Comparison of ENCODE assay signal across 27 cellular contexts in genomic region chr1:96367791-96368190, GRCh38.
"Had no signal": no experiment of that assay in that cellular context is flagged by ENCODE, and none has a peak within 500 bp of the region (broad histone marks: within the 10 kb centered on the region; RNA-seq: fewer than 3 reads in every experiment).

No MANE protein-coding gene starts in this region.

- FAIRE-seq: astrocyte had no signal

- ATAC-seq: activated CD8-positive, alpha-beta T cell treated with anti-CD3 and anti-CD28 coated beads, Interleukin-2, amount 10 ng/mL, durations not matched to agents 7 days and 5 days; activated naive CD4-positive, alpha-beta T cell treated with anti-CD3 and anti-CD28 coated beads, Interleukin-2, amount 50 U/mL, for 72 hours; activated naive CD8-positive, alpha-beta T cell treated with anti-CD3 and anti-CD28 coated beads, Interleukin-2, amount 50 U/mL, for 24 hours had no signal

- H3K36me3 ChIP-seq: brain microvascular endothelial cell, Peyer's patch, SJCRH30, WERI-Rb-1 had no signal

- H3K27ac Mint-ChIP-seq: activated CD8-positive, alpha-beta T cell treated with anti-CD3 and anti-CD28 coated beads, Interleukin-2, amount 10 ng/mL, durations not matched to agents 7 days and 5 days; activated naive CD4-positive, alpha-beta T cell treated with anti-CD3 and anti-CD28 coated beads, Interleukin-2, amount 50 U/mL, for 72 hours; activated naive CD8-positive, alpha-beta T cell treated with anti-CD3 and anti-CD28 coated beads, Interleukin-2, amount 50 U/mL, for 24 hours had no signal

- H3K4me2 ChIP-seq: SK-N-SH had no signal

- H3K4me3 Mint-ChIP-seq: activated CD8-positive, alpha-beta T cell treated with anti-CD3 and anti-CD28 coated beads, Interleukin-2, amount 10 ng/mL, durations not matched to agents 7 days and 5 days; activated naive CD8-positive, alpha-beta T cell treated with anti-CD3 and anti-CD28 coated beads, Interleukin-2, amount 50 U/mL, for 24 hours had no signal

- H3K9me2 ChIP-seq: SK-N-SH had no signal

- H3K27ac ChIP-seq: brain microvascular endothelial cell, Peyer's patch, RWPE1, SJCRH30, WERI-Rb-1 had no signal

- H3K27me3 ChIP-seq: brain microvascular endothelial cell, Peyer's patch, SJCRH30 had no signal

- H3K4me1 ChIP-seq: Peyer's patch had no signal

- H3K9me3 ChIP-seq: Peyer's patch, SJCRH30, SK-N-SH had no signal

- DNase-seq: activated CD4-positive, alpha-beta T cell treated with anti-CD3 and anti-CD28 coated beads for 4 hours; activated CD8-positive, alpha-beta memory T cell treated with anti-CD3 and anti-CD28 coated beads, Interleukin-2, amount 50 U/mL, for 48 hours; activated CD8-positive, alpha-beta T cell treated with anti-CD3 and anti-CD28 coated beads, Interleukin-2, amount 10 ng/mL, durations not matched to agents 7 days and 5 days; activated naive CD4-positive, alpha-beta T cell; activated naive CD8-positive, alpha-beta T cell treated with anti-CD3 and anti-CD28 coated beads, Interleukin-2, amount 50 U/mL, for 24 hours; activated T-cell treated with anti-CD3 and anti-CD28 coated beads, Interleukin-2, amount 50 U/mL, for 1 hour; amygdala; brain microvascular endothelial cell; cerebellar nuclear complex; Karpas-422; NCI-H1092; NCI-H1417; NCI-H1694; NCI-H2029; NCI-H510A treated with DMSO at 0.1 percent for 48 hours; NCI-H69; NK-92 treated with Interleukin-12 subunit alpha and Interleukin-12 subunit beta, amount 100 ng/mL, for 24 hours; OCI-M1; Peyer's patch; Right ventricle myocardium superior; SJCRH30; SK-N-SH; T-helper 1 cell; WERI-Rb-1 had no signal

- H3K27me3 Mint-ChIP-seq: activated naive CD8-positive, alpha-beta T cell treated with anti-CD3 and anti-CD28 coated beads, Interleukin-2, amount 50 U/mL, for 24 hours had no signal

- H3K4me3 ChIP-seq: Peyer's patch, SJCRH30 had no signal

- H3K9ac ChIP-seq: SK-N-SH had no signal
